Comparison of ENCODE assay signal across 15 cellular contexts in genomic region chr7:822692-823276, GRCh38. TPM values are rescaled to one million over a fixed set of nuclear protein-coding genes. Genes with fewer than 3 reads are reported as not detected.
A peak's percentile ranks its signal among the peaks of the same experiment; 100 is the strongest.
DNase-seq lines count a peak whose midpoint lies in the region; ATAC-seq and TF ChIP-seq lines count a peak whose summit lies in the region.
"Had no signal": no experiment of that assay in that cellular context is flagged by ENCODE, and none has a peak within 500 bp of the region (broad histone marks: within the 10 kb centered on the region; RNA-seq: fewer than 3 reads in every experiment).

No MANE protein-coding gene starts in this region.

- H3K9me3 ChIP-seq in right atrium auricular region (no peaks in the 10 kb centered on the region), sigmoid colon (no peaks in the 10 kb centered on the region)

- CTCF ChIA-PET in WTC11 (lab: Charles Lee), result interaction anchor here (0.6 to 2.4 kb wide), 6 partner anchors 9 to 50 kb away, joined by 3 to 15 read pairs (median 5); partner anchors contain the start of gene SUN1
- CTCF ChIA-PET in T-cell (lab: Charles Lee), result no interaction called here

- H3K36me3 Mint-ChIP-seq in WTC11, result peaks cover 13% of the 10 kb centered on the region
- H3K36me3 Mint-ChIP-seq in T-cell, result peaks cover 40% of the 10 kb centered on the region

- POLR2A ChIA-PET in WTC11 (lab: Charles Lee), result no interaction called here
- POLR2A ChIA-PET in T-cell (lab: Charles Lee), result no interaction called here

- H3K4me3 ChIP-seq in H7 (ENCODE audit: insufficient read depth, low read depth, low read length) (no peak overlapping the region), right atrium auricular region (no peak overlapping the region), sigmoid colon (no peak overlapping the region)

- intact Hi-C loops in sigmoid colon (cut with DNase I), result loop anchor here (5.0 kb wide), 1 partner anchor 35 kb away; no protein-coding TSS in a partner anchor

- TF ChIP-seq EP300 in sigmoid colon (IDR thresholded peaks at IDR 0.05), result no peak

- no peak for TF ChIP-seq POLR2A in sigmoid colon (IDR thresholded peaks at IDR 0.05)

- H3K4me1 Mint-ChIP-seq in WTC11 (peaks cover 69% of the 10 kb centered on the region), T-cell (peaks cover 59 to 75% (median 74%) of the 10 kb centered on the region in 3 donors)

- H3K27ac Mint-ChIP-seq in WTC11, result peak overlapping the region; percentile 44
- peak overlapping the region in 1 of 2 donors; percentile 9 for H3K27ac Mint-ChIP-seq in T-cell
- H3K27ac Mint-ChIP-seq: B cell; effector memory CD8-positive, alpha-beta T cell had no signal

- H3K27ac ChIP-seq in right atrium auricular region (peak overlapping the region; percentile 66 to 80), sigmoid colon (peak overlapping the region; percentile 65 to 92 (median 76))
- H3K27ac ChIP-seq: parathyroid adenoma had no signal

- H3K27me3 Mint-ChIP-seq in WTC11 (ENCODE audit: low read depth), result no peaks in the 10 kb centered on the region
- no peaks in the 10 kb centered on the region for H3K27me3 Mint-ChIP-seq in T-cell
- H3K27me3 Mint-ChIP-seq: B cell; effector memory CD8-positive, alpha-beta T cell had no signal

- peak; percentile 82 for ATAC-seq in WTC11
- ATAC-seq in T-cell (replicated peaks in 1 of 4), result no peak
- ATAC-seq in HG02610 (IDR thresholded peaks at IDR 0.05; ENCODE audit: unreplicated experiment), result no peak
- no peak for ATAC-seq in GM19455 (IDR thresholded peaks at IDR 0.05; ENCODE audit: unreplicated experiment)
- ATAC-seq: effector memory CD8-positive, alpha-beta T cell had no signal

- peaks cover 0 to 85% of the 10 kb centered on the region in 2 donors for H3K4me1 ChIP-seq in right atrium auricular region
- peaks cover 0 to 90% (median 70%) of the 10 kb centered on the region in 4 donors for H3K4me1 ChIP-seq in sigmoid colon

- WGBS in sigmoid colon, 2 donors, result 92 to 93% methylated on average over 32 of the region's 32 CpGs

- H3K9me3 Mint-ChIP-seq in WTC11 (no peaks in the 10 kb centered on the region), T-cell (no peaks in the 10 kb centered on the region)
- H3K9me3 Mint-ChIP-seq: effector memory CD8-positive, alpha-beta T cell had no signal

- peak; percentile 38; the same call in 1 of the 2 replicates for TF ChIP-seq CTCF in WTC11 (IDR thresholded peaks at IDR 0.05)
- peak in 1 of 2 donors; percentile 13 for TF ChIP-seq CTCF in right atrium auricular region (IDR thresholded peaks at IDR 0.05)
- no peak for TF ChIP-seq CTCF in sigmoid colon (IDR thresholded peaks at IDR 0.05)

- H3K4me3 Mint-ChIP-seq in WTC11 (no peak overlapping the region), T-cell (no peak overlapping the region)
- H3K4me3 Mint-ChIP-seq: B cell; effector memory CD8-positive, alpha-beta T cell had no signal

- H3K36me3 ChIP-seq in H7 (replicated peaks; ENCODE audit: control insufficient read depth, insufficient read depth, low read length) (no peaks in the 10 kb centered on the region; the same call in none of the 2 replicates), right atrium auricular region (no peaks in the 10 kb centered on the region), sigmoid colon (no peaks in the 10 kb centered on the region)

- DNase-seq in H7 (peak; percentile 84), WTC11 (ENCODE audit: low spot score) (peak; percentile 63), right atrium auricular region (ENCODE audit: low spot score) (no peak), sigmoid colon (peak; percentile 50), T-cell (no peak), T1000 (lab: John Stamatoyannopoulos, UW) (no peak)
- DNase-seq: activated T-cell treated with anti-CD3 and anti-CD28 coated beads for 4 hours; effector memory CD8-positive, alpha-beta T cell; hypothalamus; NCI-H187; stimulated activated CD4-positive, alpha-beta T cell treated with anti-CD3 and anti-CD28 coated beads, Interleukin-1b, Interleukin-23, amount 100 ng/mL, for 48 hours had no signal

- H3K27me3 ChIP-seq in H7 (ENCODE audit: control insufficient read depth, insufficient read depth, low read length) (no peaks in the 10 kb centered on the region), right atrium auricular region (no peaks in the 10 kb centered on the region), sigmoid colon (no peaks in the 10 kb centered on the region)

TF ChIP-seq in WTC11, 78 proteins besides CTCF, POLR2A, EP300 and RAD21:
- TF ChIP-seq ERG (CRISPR knock-in tag; IDR thresholded peaks at IDR 0.05) (no peak), USF2 (CRISPR knock-in tag; IDR thresholded peaks at IDR 0.05) (peak; percentile 86), NFE2L1 (CRISPR knock-in tag; IDR thresholded peaks at IDR 0.05) (no peak), ZNF138 (CRISPR knock-in tag; conservative IDR thresholded peaks at IDR 0.05) (0 out of 2 replicates have a peak, but pooled peaks have one; percentile 24), ZNF416 (CRISPR knock-in tag; IDR thresholded peaks at IDR 0.05) (no peak), MAX (CRISPR knock-in tag; IDR thresholded peaks at IDR 0.05) (peak; percentile 36; the same call in 1 of the 2 replicates)
- TF ChIP-seq, protein P1, sequence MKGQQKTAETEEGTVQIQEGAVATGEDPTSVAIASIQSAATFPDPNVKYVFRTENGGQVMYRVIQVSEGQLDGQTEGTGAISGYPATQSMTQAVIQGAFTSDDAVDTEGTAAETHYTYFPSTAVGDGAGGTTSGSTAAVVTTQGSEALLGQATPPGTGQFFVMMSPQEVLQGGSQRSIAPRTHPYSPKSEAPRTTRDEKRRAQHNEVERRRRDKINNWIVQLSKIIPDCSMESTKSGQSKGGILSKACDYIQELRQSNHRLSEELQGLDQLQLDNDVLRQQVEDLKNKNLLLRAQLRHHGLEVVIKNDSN (CRISPR knock-in tag; IDR thresholded peaks at IDR 0.05), result peak; percentile 84

RNA-seq across cellular contexts. Expression of gene SUN1, which starts 9.5 kb away (rescaled TPM):
- 60.5 and 82.1 TPM in 2 replicates for total RNA-seq in H7 (2014; rRNA removed; shearing (Covaris generic))
- total RNA-seq in WTC11 (2021) (149 to 158 TPM (median 156 TPM) in 3 replicates), right atrium auricular region (10 to 100 TPM; 84.4 to 97.5 TPM), sigmoid colon (100 to 1,000 TPM; 108 to 130 (median 119) TPM), T-cell (100 to 1,000 TPM in 3 of 5 donors, 10 to 100 TPM in 2; 90.8 to 299 (median 279) TPM)
- 10 to 100 TPM; 23.4 to 71.0 (median 30.1) TPM for polyA plus RNA-seq in sigmoid colon

RNA-seq across cellular contexts. Expression of gene GET4, which starts 53.6 kb away (rescaled TPM):
- 50.8 and 61.9 TPM in 2 replicates for total RNA-seq in H7 (2014; rRNA removed; shearing (Covaris generic))
- 73.0 to 82.0 TPM (median 73.4 TPM) in 3 replicates for total RNA-seq in WTC11 (2021)
- 10 to 100 TPM; 16.1 to 19.7 TPM for total RNA-seq in right atrium auricular region
- total RNA-seq in sigmoid colon, result 10 to 100 TPM; 20.3 to 32.4 (median 25.4) TPM
- 10 to 100 TPM; 25.8 to 51.4 (median 31.2) TPM for polyA plus RNA-seq in sigmoid colon
- 10 to 100 TPM; 52.2 to 76.4 (median 54.7) TPM for total RNA-seq in T-cell

Comparison
In these comparisons a context has a peak if more than half of its experiments do, and no peak if none do; other contexts are left out.
1. DNase-seq: peak in H7 (single experiment), WTC11 (single experiment) and sigmoid colon (single experiment); none in right atrium auricular region (single experiment), T-cell (0 of 34) and T1000 (single experiment).